Comparison of ENCODE assay signal across 11 cellular contexts in genomic region chr2:46082531-46083485, GRCh38.
DNase-seq lines count a peak whose midpoint lies in the region; ATAC-seq, FAIRE-seq and TF ChIP-seq lines count a peak whose summit lies in the region.
"Had no signal": no experiment of that assay in that cellular context is flagged by ENCODE, and none has a peak within 500 bp of the region (broad histone marks: within the 10 kb centered on the region; RNA-seq: fewer than 3 reads in every experiment).

No MANE protein-coding gene starts in this region.

- TF ChIP-seq CTCF in body of pancreas (IDR thresholded peaks at IDR 0.05) (no peak), HepG2 (CRISPR knock-in tag; IDR thresholded peaks at IDR 0.05) (no peak)

- no TSS peak for BruUV-seq in HepG2 (replicated peaks; lab: Mats Ljungman, UMichigan)

- no peaks in the 10 kb centered on the region for H3K79me2 ChIP-seq in HepG2 (ENCODE audit: insufficient read depth, low read length)

- ATAC-seq in body of pancreas (peak; percentile 24), HepG2 (no peak), HG03045 (IDR thresholded peaks at IDR 0.05; ENCODE audit: unreplicated experiment) (no peak), GM19328 (IDR thresholded peaks at IDR 0.05; ENCODE audit: unreplicated experiment) (no peak), HG03025 (IDR thresholded peaks at IDR 0.05; ENCODE audit: low FRiP score, unreplicated experiment) (no peak)

- intact Hi-C loops in body of pancreas (cut with DNase I) = no loop called here
- intact Hi-C loops in HepG2 (cut with micrococcal nuclease; ENCODE audit: unreplicated experiment) = no loop called here

- no peak for TF ChIP-seq EP300 in HepG2 (IDR thresholded peaks at IDR 0.05; ENCODE audit: low read depth in 2 of 2, low read length in 2 of 2)
- no peak for TF ChIP-seq EP300 in HepG2 (CRISPR knock-in tag; IDR thresholded peaks at IDR 0.05; ENCODE audit: borderline replicate concordance)

- no peak overlapping the region for H3K4me3 ChIP-seq in body of pancreas
- no peak overlapping the region for H3K4me3 ChIP-seq in HepG2 (replicated peaks in 1 of 3; ENCODE audit: insufficient read depth in 1 of 3, low read depth in 2 of 3, low read length in 3 of 3)

- H3K36me3 ChIP-seq in body of pancreas (replicated peaks in 1 of 2; ENCODE audit: insufficient read depth in 1 of 2, low read depth in 2 of 2) (no peaks in the 10 kb centered on the region), HepG2 (replicated peaks in 1 of 2; ENCODE audit: control insufficient read depth in 1 of 2, insufficient read depth in 2 of 2, low read length in 2 of 2) (no peaks in the 10 kb centered on the region)

- H3K4me1 ChIP-seq in body of pancreas (no peaks in the 10 kb centered on the region), HepG2 (ENCODE audit: insufficient read depth, low read length) (peaks cover 19% of the 10 kb centered on the region)

- no peak overlapping the region for H2AFZ ChIP-seq in HepG2 (ENCODE audit: low read length)

- TF ChIP-seq POLR2A in body of pancreas (IDR thresholded peaks at IDR 0.05) = no peak
- TF ChIP-seq POLR2A in HepG2 (IDR thresholded peaks at IDR 0.05; ENCODE audit: insufficient read depth in 1 of 2, low read depth in 2 of 2, low read length in 2 of 2) = no peak

- POLR2A ChIA-PET in HepG2 (lab: Yijun Ruan, JAX) = no interaction called here

- no peak overlapping the region for H3K27ac ChIP-seq in body of pancreas
- H3K27ac ChIP-seq in HepG2 (ENCODE audit: extremely low read length, insufficient read depth, low read length) = no peak overlapping the region

- no peaks in the 10 kb centered on the region for H4K20me1 ChIP-seq in HepG2 (ENCODE audit: insufficient read depth, low read length)

- FAIRE-seq in HepG2 (lab: Jason Lieb, UNC) = no peak

- DNase-seq in AML-193 (lab: John Stamatoyannopoulos, UW) (peak; percentile 83 to 84), LHCN-M2 (ENCODE audit: low read depth) (peak; percentile 79), body of pancreas (peak in 1 of 4 donors; percentile 39), HepG2 (ENCODE audit: low spot score) (no peak), NCI-H510A (lab: John Stamatoyannopoulos, UW) (no peak)
- DNase-seq: anterior cingulate cortex, DMS153, OCI-M1 had no signal

- TF ChIP-seq RAD21 in HepG2 (CRISPR knock-in tag; IDR thresholded peaks at IDR 0.05) = no peak

- H3K9ac ChIP-seq in HepG2 (ENCODE audit: insufficient read depth, low read depth, low read length) = no peak overlapping the region

- in situ Hi-C loops in HepG2 (cut with HindIII; ENCODE audit: extremely low pct_ligation_motif_present, low pct_unique_long_range_greater_than_20kb) = no loop called here

- CTCF ChIA-PET in HepG2 (lab: Yijun Ruan, JAX; ENCODE audit: low intra/inter-chr PET ratio, low total read pairs) = no interaction called here

- no peaks in the 10 kb centered on the region for H3K9me3 ChIP-seq in body of pancreas
- no peaks in the 10 kb centered on the region for H3K9me3 ChIP-seq in HepG2 (ENCODE audit: low read length)

- no peaks in the 10 kb centered on the region for H3K27me3 ChIP-seq in body of pancreas
- H3K27me3 ChIP-seq in HepG2 (ENCODE audit: control insufficient read depth in 1 of 2, insufficient read depth in 2 of 2, low read length in 2 of 2) = no peaks in the 10 kb centered on the region

- WGBS in body of pancreas, 2 donors = 71 to 91% methylated on average over 14 of the region's 14 CpGs
- 69% methylated on average over 14 of the region's 14 CpGs for WGBS in HepG2 (ENCODE audit: low lambda C conversion rate)

- no peak overlapping the region for H3K4me2 ChIP-seq in HepG2 (ENCODE audit: low read depth, low read length)

TF ChIP-seq in HepG2, 621 proteins besides CTCF, POLR2A, EP300 and RAD21:
- no peak for TF ChIP-seq TEAD3 (CRISPR knock-in tag; optimal IDR thresholded peaks at IDR 0.05; ENCODE audit: borderline replicate concordance)
- TF ChIP-seq NFE2L1 (CRISPR knock-in tag; IDR thresholded peaks at IDR 0.05; ENCODE audit: borderline replicate concordance) = no peak
- TF ChIP-seq CEBPB (IDR thresholded peaks at IDR 0.05; ENCODE audit: borderline replicate concordance, low read depth, low read length) = 0 out of 2 replicates have a peak, but pooled peaks have one; percentile 37
- TF ChIP-seq DZIP1 (CRISPR knock-in tag; IDR thresholded peaks at IDR 0.05) = no peak
- no peak for TF ChIP-seq ATF5 (CRISPR knock-in tag; IDR thresholded peaks at IDR 0.05; ENCODE audit: low read depth)
- TF ChIP-seq ZNF83 (CRISPR knock-in tag; IDR thresholded peaks at IDR 0.05; ENCODE audit: borderline replicate concordance) = no peak
- TF ChIP-seq PHF8 (CRISPR knock-in tag; IDR thresholded peaks at IDR 0.05) = no peak
- peak; percentile 75 for TF ChIP-seq ZNF441 (CRISPR knock-in tag; IDR thresholded peaks at IDR 0.05; ENCODE audit: borderline replicate concordance)
- TF ChIP-seq ELK4 (CRISPR knock-in tag; IDR thresholded peaks at IDR 0.05; ENCODE audit: borderline replicate concordance) = no peak
- TF ChIP-seq KLF12 (CRISPR knock-in tag; IDR thresholded peaks at IDR 0.05; ENCODE audit: borderline replicate concordance) = no peak

Comparison
In these comparisons a context has a peak if more than half of its experiments do, and no peak if none do; other contexts are left out.
1. DNase-seq: peak in AML-193 (2 of 2) and LHCN-M2 (single experiment); none in HepG2 (single experiment) and NCI-H510A (single experiment).